Comparison of ENCODE assay signal across 3 cellular contexts in genomic region chr3:28835249-28835648, GRCh38.
TF ChIP-seq lines count a peak whose summit lies in the region.

No MANE protein-coding gene starts in this region.

TF ChIP-seq in GM23338, 12 proteins besides CTCF, POLR2A, EP300 and RAD21 (continues in another document):
- TF ChIP-seq JUNB (IDR thresholded peaks at IDR 0.05; ENCODE audit: unreplicated experiment) (no peak), CREB1 (CRISPR knock-in tag; IDR thresholded peaks at IDR 0.05; ENCODE audit: low read depth) (no peak), STAT1 (IDR thresholded peaks at IDR 0.05; ENCODE audit: unreplicated experiment) (no peak), EZH2phosphoT487 (IDR thresholded peaks at IDR 0.05; ENCODE audit: unreplicated experiment) (no peak), EZH2 (IDR thresholded peaks at IDR 0.05; ENCODE audit: low read depth, unreplicated experiment) (no peak), POLR2AphosphoS5 (IDR thresholded peaks at IDR 0.05; ENCODE audit: low read depth) (no peak)
- TF ChIP-seq, protein P1, sequence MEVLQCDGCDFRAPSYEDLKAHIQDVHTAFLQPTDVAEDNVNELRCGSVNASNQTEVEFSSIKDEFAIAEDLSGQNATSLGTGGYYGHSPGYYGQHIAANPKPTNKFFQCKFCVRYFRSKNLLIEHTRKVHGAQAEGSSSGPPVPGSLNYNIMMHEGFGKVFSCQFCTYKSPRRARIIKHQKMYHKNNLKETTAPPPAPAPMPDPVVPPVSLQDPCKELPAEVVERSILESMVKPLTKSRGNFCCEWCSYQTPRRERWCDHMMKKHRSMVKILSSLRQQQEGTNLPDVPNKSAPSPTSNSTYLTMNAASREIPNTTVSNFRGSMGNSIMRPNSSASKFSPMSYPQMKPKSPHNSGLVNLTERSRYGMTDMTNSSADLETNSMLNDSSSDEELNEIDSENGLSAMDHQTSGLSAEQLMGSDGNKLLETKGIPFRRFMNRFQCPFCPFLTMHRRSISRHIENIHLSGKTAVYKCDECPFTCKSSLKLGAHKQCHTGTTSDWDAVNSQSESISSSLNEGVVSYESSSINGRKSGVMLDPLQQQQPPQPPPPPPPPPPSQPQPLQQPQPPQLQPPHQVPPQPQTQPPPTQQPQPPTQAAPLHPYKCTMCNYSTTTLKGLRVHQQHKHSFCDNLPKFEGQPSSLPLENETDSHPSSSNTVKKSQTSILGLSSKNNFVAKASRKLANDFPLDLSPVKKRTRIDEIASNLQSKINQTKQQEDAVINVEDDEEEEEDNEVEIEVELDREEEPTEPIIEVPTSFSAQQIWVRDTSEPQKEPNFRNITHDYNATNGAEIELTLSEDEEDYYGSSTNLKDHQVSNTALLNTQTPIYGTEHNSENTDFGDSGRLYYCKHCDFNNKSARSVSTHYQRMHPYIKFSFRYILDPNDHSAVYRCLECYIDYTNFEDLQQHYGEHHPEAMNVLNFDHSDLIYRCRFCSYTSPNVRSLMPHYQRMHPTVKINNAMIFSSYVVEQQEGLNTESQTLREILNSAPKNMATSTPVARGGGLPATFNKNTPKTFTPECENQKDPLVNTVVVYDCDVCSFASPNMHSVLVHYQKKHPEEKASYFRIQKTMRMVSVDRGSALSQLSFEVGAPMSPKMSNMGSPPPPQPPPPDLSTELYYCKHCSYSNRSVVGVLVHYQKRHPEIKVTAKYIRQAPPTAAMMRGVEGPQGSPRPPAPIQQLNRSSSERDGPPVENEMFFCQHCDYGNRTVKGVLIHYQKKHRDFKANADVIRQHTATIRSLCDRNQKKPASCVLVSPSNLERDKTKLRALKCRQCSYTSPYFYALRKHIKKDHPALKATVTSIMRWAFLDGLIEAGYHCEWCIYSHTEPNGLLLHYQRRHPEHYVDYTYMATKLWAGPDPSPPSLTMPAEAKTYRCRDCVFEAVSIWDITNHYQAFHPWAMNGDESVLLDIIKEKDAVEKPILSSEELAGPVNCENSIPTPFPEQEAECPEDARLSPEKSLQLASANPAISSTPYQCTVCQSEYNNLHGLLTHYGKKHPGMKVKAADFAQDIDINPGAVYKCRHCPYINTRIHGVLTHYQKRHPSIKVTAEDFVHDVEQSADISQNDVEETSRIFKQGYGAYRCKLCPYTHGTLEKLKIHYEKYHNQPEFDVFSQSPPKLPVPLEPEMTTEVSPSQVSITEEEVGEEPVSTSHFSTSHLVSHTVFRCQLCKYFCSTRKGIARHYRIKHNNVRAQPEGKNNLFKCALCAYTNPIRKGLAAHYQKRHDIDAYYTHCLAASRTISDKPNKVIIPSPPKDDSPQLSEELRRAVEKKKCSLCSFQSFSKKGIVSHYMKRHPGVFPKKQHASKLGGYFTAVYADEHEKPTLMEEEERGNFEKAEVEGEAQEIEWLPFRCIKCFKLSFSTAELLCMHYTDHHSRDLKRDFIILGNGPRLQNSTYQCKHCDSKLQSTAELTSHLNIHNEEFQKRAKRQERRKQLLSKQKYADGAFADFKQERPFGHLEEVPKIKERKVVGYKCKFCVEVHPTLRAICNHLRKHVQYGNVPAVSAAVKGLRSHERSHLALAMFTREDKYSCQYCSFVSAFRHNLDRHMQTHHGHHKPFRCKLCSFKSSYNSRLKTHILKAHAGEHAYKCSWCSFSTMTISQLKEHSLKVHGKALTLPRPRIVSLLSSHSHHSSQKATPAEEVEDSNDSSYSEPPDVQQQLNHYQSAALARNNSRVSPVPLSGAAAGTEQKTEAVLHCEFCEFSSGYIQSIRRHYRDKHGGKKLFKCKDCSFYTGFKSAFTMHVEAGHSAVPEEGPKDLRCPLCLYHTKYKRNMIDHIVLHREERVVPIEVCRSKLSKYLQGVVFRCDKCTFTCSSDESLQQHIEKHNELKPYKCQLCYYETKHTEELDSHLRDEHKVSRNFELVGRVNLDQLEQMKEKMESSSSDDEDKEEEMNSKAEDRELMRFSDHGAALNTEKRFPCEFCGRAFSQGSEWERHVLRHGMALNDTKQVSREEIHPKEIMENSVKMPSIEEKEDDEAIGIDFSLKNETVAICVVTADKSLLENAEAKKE (CRISPR knock-in tag; IDR thresholded peaks at IDR 0.05): no peak

TF ChIP-seq in WTC11, 78 proteins besides CTCF, POLR2A, EP300 and RAD21 (continues in another document):
- TF ChIP-seq RELA (CRISPR knock-in tag; IDR thresholded peaks at IDR 0.05; ENCODE audit: borderline replicate concordance): no peak
- TF ChIP-seq, protein P2, sequence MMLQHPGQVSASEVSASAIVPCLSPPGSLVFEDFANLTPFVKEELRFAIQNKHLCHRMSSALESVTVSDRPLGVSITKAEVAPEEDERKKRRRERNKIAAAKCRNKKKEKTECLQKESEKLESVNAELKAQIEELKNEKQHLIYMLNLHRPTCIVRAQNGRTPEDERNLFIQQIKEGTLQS (CRISPR knock-in tag; conservative IDR thresholded peaks at IDR 0.05): no peak
- TF ChIP-seq, protein P3, sequence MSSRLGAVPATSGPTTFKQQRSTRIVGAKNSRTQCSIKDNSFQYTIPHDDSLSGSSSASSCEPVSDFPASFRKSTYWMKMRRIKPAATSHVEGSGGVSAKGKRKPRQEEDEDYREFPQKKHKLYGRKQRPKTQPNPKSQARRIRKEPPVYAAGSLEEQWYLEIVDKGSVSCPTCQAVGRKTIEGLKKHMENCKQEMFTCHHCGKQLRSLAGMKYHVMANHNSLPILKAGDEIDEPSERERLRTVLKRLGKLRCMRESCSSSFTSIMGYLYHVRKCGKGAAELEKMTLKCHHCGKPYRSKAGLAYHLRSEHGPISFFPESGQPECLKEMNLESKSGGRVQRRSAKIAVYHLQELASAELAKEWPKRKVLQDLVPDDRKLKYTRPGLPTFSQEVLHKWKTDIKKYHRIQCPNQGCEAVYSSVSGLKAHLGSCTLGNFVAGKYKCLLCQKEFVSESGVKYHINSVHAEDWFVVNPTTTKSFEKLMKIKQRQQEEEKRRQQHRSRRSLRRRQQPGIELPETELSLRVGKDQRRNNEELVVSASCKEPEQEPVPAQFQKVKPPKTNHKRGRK (CRISPR knock-in tag; IDR thresholded peaks at IDR 0.05; ENCODE audit: borderline replicate concordance): no peak
- no peak for TF ChIP-seq ZBTB21 (CRISPR knock-in tag; IDR thresholded peaks at IDR 0.05; ENCODE audit: borderline replicate concordance)
- TF ChIP-seq FOXP1 (CRISPR knock-in tag; IDR thresholded peaks at IDR 0.05; ENCODE audit: borderline replicate concordance): no peak
- no peak for TF ChIP-seq ATF6 (CRISPR knock-in tag; IDR thresholded peaks at IDR 0.05)
- no peak for TF ChIP-seq TEAD4 (CRISPR knock-in tag; IDR thresholded peaks at IDR 0.05)
- TF ChIP-seq SOX15 (CRISPR knock-in tag; IDR thresholded peaks at IDR 0.05): no peak
- TF ChIP-seq ZNF416 (CRISPR knock-in tag; IDR thresholded peaks at IDR 0.05): no peak
- TF ChIP-seq SP1 (CRISPR knock-in tag; conservative IDR thresholded peaks at IDR 0.05): no peak
- no peak for TF ChIP-seq TEAD1 (CRISPR knock-in tag; IDR thresholded peaks at IDR 0.05)
- TF ChIP-seq, protein P4, sequence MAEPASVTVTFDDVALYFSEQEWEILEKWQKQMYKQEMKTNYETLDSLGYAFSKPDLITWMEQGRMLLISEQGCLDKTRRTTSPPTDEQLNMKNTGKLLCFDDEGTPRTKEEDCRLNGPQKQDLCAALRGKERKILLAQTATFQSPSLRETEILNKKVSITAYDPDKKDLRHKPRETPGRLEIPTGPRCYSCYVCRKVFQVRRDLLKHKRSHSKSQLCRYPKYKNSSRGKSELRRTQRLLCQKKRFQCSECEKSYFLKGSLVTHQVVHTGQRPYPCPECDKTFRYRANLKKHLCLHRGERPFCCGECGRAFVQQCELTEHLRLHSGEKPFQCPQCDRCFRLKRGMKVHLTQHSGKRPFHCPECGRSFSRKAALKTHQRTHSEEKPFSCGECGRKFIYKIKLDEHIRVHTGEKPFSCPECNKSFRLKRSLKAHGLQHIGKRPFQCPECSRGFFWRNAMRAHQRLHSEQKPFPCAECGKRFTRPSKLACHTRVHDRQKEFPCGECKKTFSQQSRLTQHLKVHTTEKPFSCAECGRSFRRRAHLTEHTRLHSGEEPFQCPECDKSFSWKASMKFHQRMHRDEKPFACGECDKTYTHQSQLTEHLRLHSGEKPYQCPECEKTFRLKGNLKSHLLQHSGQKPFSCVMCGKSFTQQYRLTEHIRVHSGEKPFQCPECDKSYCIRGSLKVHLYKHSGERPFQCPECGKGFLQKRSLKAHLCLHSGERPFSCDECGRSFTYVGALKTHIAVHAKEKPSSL (CRISPR knock-in tag; conservative IDR thresholded peaks at IDR 0.05): no peak
- no peak for TF ChIP-seq ESRRA (CRISPR knock-in tag; IDR thresholded peaks at IDR 0.05; ENCODE audit: borderline replicate concordance)
- TF ChIP-seq FOXJ3 (CRISPR knock-in tag; IDR thresholded peaks at IDR 0.05; ENCODE audit: borderline replicate concordance): no peak
- TF ChIP-seq NR3C1 (CRISPR knock-in tag; conservative IDR thresholded peaks at IDR 0.05; ENCODE audit: low read depth): no peak

TF ChIP-seq in H1, 55 proteins besides CTCF, POLR2A, EP300 and RAD21:
- no peak for TF ChIP-seq CBX8 (IDR thresholded peaks at IDR 0.05; ENCODE audit: borderline replicate concordance, low read depth, low read length)
- no peak for TF ChIP-seq JUND (IDR thresholded peaks at IDR 0.05; ENCODE audit: low read length)
- TF ChIP-seq BRCA1 (IDR thresholded peaks at IDR 0.05; ENCODE audit: low read depth, low read length): no peak
- no peak for TF ChIP-seq TAF7 (optimal IDR thresholded peaks at IDR 0.05; ENCODE audit: borderline replicate concordance, low read depth, low read length)
- no peak for TF ChIP-seq RFX5 (IDR thresholded peaks at IDR 0.05; ENCODE audit: borderline replicate concordance, low read depth, low read length)
- no peak for TF ChIP-seq BCL11A (IDR thresholded peaks at IDR 0.05; ENCODE audit: low read depth in 2 of 2, low read length in 2 of 2)
- no peak for TF ChIP-seq SUZ12 (IDR thresholded peaks at IDR 0.05; ENCODE audit: low read length)
- no peak for TF ChIP-seq GABPA (IDR thresholded peaks at IDR 0.05; ENCODE audit: borderline replicate concordance, insufficient read depth, low read length)
